In the genomic region with DNA sequence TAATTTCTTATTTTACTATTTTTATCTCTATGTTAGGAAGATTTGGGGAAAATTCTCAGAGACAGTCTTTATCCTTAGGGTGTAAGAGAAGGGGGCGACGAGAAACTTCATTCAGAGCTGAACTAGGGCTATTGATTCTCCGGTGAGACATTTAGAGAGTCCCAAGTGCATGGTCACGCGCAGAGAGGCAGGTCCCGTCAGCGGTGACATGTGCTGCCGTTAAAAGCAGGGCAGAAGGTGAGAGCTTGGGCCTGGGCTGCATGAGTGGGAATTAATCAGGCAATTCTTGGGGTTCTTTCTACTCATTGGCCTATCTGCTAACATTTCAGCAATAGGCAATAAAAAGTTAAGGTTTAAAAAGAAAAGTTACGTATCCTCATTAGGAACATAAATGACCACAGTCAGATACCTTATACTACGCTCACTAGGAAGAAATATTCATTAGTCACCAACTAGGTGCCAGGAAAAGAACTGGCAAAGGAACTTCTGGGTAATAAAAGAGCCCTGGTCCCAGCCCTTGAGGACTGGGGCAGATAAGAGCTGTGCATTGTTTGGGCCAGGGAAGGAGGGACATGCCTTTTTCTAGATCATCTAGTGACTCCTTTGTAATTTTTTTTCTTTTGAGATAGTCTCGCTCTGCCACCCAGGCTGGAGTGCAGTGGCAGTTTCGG, we compare ENCODE assay signal across 17 cellular contexts. TPM values are rescaled to one million over a fixed set of nuclear protein-coding genes. Genes with fewer than 3 reads are reported as not detected.
DNase-seq lines count a peak whose midpoint lies in the region; ATAC-seq and TF ChIP-seq lines count a peak whose summit lies in the region.
"Had no signal": no experiment of that assay in that cellular context is flagged by ENCODE, and none has a peak within 500 bp of the region (broad histone marks: within the 10 kb centered on the region; RNA-seq: fewer than 3 reads in every experiment).

No MANE protein-coding gene starts in this region.

- no peaks in the 10 kb centered on the region for H3K79me1 ChIP-seq in trophoblast cell (ENCODE audit: low read length)

- intact Hi-C loops in CD8-positive, alpha-beta T cell (cut with DNase I, micrococcal nuclease), result loop anchor here (1.0 to 5.0 kb wide), 3 partner anchors 14 to 87 kb away; no protein-coding TSS in a partner anchor

- no peak for DNase-seq in CD4-positive, CD25-positive, alpha-beta regulatory T cell
- peak in 2 of 7 experiments; percentile 23 to 47 for DNase-seq in CD8-positive, alpha-beta T cell
- DNase-seq in left kidney (ENCODE audit: low read depth, low spot score), result peak; percentile 48
- no peak for DNase-seq in NCI-H82 treated with DMSO at 0.1 percent for 48 hours (lab: John Stamatoyannopoulos, UW; ENCODE audit: unreplicated experiment)
- no peak for DNase-seq in NCI-H748 (lab: John Stamatoyannopoulos, UW; ENCODE audit: unreplicated experiment)
- no peak for DNase-seq in trophoblast cell
- DNase-seq: GDM1, IMR-90, NCI-H187 treated with DMSO at 0.1 percent for 48 hours, occipital lobe, right lobe of liver, Right ventricle myocardium superior, thyroid gland had no signal

- H3K18ac ChIP-seq in trophoblast cell (ENCODE audit: low read length), result no peak overlapping the region

- H3K4me3 ChIP-seq in CD4-positive, CD25-positive, alpha-beta regulatory T cell (ENCODE audit: low read depth, low read length), result peak overlapping the region; percentile 78
- H3K4me3 ChIP-seq in CD8-positive, alpha-beta T cell (ENCODE audit: low read depth, low read length), result no peak overlapping the region
- no peak overlapping the region for H3K4me3 ChIP-seq in trophoblast cell (ENCODE audit: low read depth, low read length)
- H3K4me3 ChIP-seq: ascending aorta, right lobe of liver, thyroid gland had no signal

- H3K9ac ChIP-seq in trophoblast cell (ENCODE audit: low read length), result no peak overlapping the region

- no peak overlapping the region for H2BK12ac ChIP-seq in trophoblast cell (ENCODE audit: low read length)

- peaks cover 92% of the 10 kb centered on the region for H3K4me1 ChIP-seq in CD4-positive, CD25-positive, alpha-beta regulatory T cell (ENCODE audit: control insufficient read depth, insufficient read depth, low read length, poor library complexity, severe bottlenecking)
- peaks cover 76% of the 10 kb centered on the region for H3K4me1 ChIP-seq in CD8-positive, alpha-beta T cell (ENCODE audit: insufficient read depth, low read length)
- H3K4me1 ChIP-seq in trophoblast cell (ENCODE audit: control insufficient read depth in 1 of 2, insufficient read depth in 2 of 2, low read length in 2 of 2), result peaks cover 0 to 2% of the 10 kb centered on the region in 2 experiments
- H3K4me1 ChIP-seq: ascending aorta, right lobe of liver had no signal

- no peaks in the 10 kb centered on the region for H3K27me3 Mint-ChIP-seq in CD4-positive, CD25-positive, alpha-beta regulatory T cell
- H3K27me3 Mint-ChIP-seq in CD8-positive, alpha-beta T cell (ENCODE audit: low read depth), result no peaks in the 10 kb centered on the region
- H3K27me3 Mint-ChIP-seq in activated T-helper 17 cell treated with anti-CD3 and anti-CD28 coated beads, Interleukin-2, amount 50 U/mL, for 72 hours, result no peaks in the 10 kb centered on the region

- peaks cover 45 to 97% (median 89%) of the 10 kb centered on the region in 4 donors for H3K4me1 Mint-ChIP-seq in CD4-positive, CD25-positive, alpha-beta regulatory T cell
- peaks cover 90% of the 10 kb centered on the region for H3K4me1 Mint-ChIP-seq in CD8-positive, alpha-beta T cell (ENCODE audit: low read depth)
- peaks cover 77% of the 10 kb centered on the region for H3K4me1 Mint-ChIP-seq in activated T-helper 17 cell treated with anti-CD3 and anti-CD28 coated beads, Interleukin-2, amount 50 U/mL, for 72 hours

- H4K12ac ChIP-seq in trophoblast cell (ENCODE audit: low read depth, low read length), result no peak overlapping the region

- no peak overlapping the region for H3K4me2 ChIP-seq in trophoblast cell (ENCODE audit: low read length)

- H3K27me3 ChIP-seq in CD4-positive, CD25-positive, alpha-beta regulatory T cell (ENCODE audit: control insufficient read depth, insufficient read depth, low read length), result no peaks in the 10 kb centered on the region
- H3K27me3 ChIP-seq in CD8-positive, alpha-beta T cell (ENCODE audit: insufficient read depth, low read length), result no peaks in the 10 kb centered on the region
- H3K27me3 ChIP-seq in trophoblast cell (ENCODE audit: insufficient read depth, low read length), result no peaks in the 10 kb centered on the region
- H3K27me3 ChIP-seq: ascending aorta, right lobe of liver, thyroid gland had no signal

- H3K36me3 ChIP-seq in CD4-positive, CD25-positive, alpha-beta regulatory T cell (ENCODE audit: control insufficient read depth, insufficient read depth, low read length), result peaks cover 2% of the 10 kb centered on the region
- no peaks in the 10 kb centered on the region for H3K36me3 ChIP-seq in CD8-positive, alpha-beta T cell (ENCODE audit: insufficient read depth, low read length)
- no peaks in the 10 kb centered on the region for H3K36me3 ChIP-seq in trophoblast cell (ENCODE audit: control insufficient read depth in 1 of 2, insufficient read depth in 2 of 2, low read length in 2 of 2)
- H3K36me3 ChIP-seq: ascending aorta, right lobe of liver, thyroid gland had no signal

- peak overlapping the region; percentile 71 for H3K27ac ChIP-seq in CD4-positive, CD25-positive, alpha-beta regulatory T cell (ENCODE audit: insufficient read depth, low read length, poor library complexity, severe bottlenecking)
- peak overlapping the region; percentile 10 for H3K27ac ChIP-seq in CD8-positive, alpha-beta T cell (ENCODE audit: low read depth, low read length)
- no peak overlapping the region for H3K27ac ChIP-seq in trophoblast cell (ENCODE audit: low read depth, low read length)
- H3K27ac ChIP-seq: ascending aorta, right lobe of liver, thyroid gland had no signal

- no peak for TF ChIP-seq CTCF in CD8-positive, alpha-beta T cell (IDR thresholded peaks at IDR 0.05)

- WGBS in trophoblast cell (ENCODE audit: extremely low coverage, insufficient coverage, insufficient read length), result no CpG with 5 or more reads among the region's 12 CpGs

- CTCF ChIA-PET in CD8-positive, alpha-beta T cell (lab: Charles Lee), result interaction anchor here (1.0 to 4.3 kb wide), 7 partner anchors 7 to 119 kb away, joined by 3 to 14 read pairs (median 4); partner anchors contain the start of gene PRKCQ

- POLR2A ChIA-PET in CD8-positive, alpha-beta T cell (lab: Charles Lee), result interaction anchor here (0.7 to 4.2 kb wide), 7 partner anchors 11 to 357 kb away, joined by 3 to 27 read pairs (median 4); no protein-coding TSS in a partner anchor

- peak overlapping the region; percentile 68 to 84 (median 80) for H3K4me3 Mint-ChIP-seq in CD4-positive, CD25-positive, alpha-beta regulatory T cell
- peak overlapping the region; percentile 70 for H3K4me3 Mint-ChIP-seq in CD8-positive, alpha-beta T cell
- peak overlapping the region; percentile 90 for H3K4me3 Mint-ChIP-seq in activated T-helper 17 cell treated with anti-CD3 and anti-CD28 coated beads, Interleukin-2, amount 50 U/mL, for 72 hours

- no peaks in the 10 kb centered on the region for H3K9me3 ChIP-seq in CD4-positive, CD25-positive, alpha-beta regulatory T cell (ENCODE audit: control insufficient read depth in 2 of 2, low read length in 2 of 2)
- H3K9me3 ChIP-seq in CD8-positive, alpha-beta T cell (ENCODE audit: low read length), result no peaks in the 10 kb centered on the region
- no peaks in the 10 kb centered on the region for H3K9me3 ChIP-seq in trophoblast cell (ENCODE audit: insufficient read depth, low read depth, low read length)
- H3K9me3 ChIP-seq: ascending aorta, right lobe of liver, thyroid gland had no signal

- ATAC-seq in CD4-positive, CD25-positive, alpha-beta regulatory T cell (ENCODE audit: low read depth in 2 of 2), result peak in 1 of 2 donors; percentile 21
- ATAC-seq in CD8-positive, alpha-beta T cell, result peak; percentile 24
- peak; percentile 76 for ATAC-seq in activated T-helper 17 cell treated with anti-CD3 and anti-CD28 coated beads, Interleukin-2, amount 50 U/mL, for 72 hours (replicated peaks)
- no peak for ATAC-seq in GM19351 (IDR thresholded peaks at IDR 0.05; ENCODE audit: unreplicated experiment)
- ATAC-seq: left lobe of liver, right lobe of liver had no signal

- no peak overlapping the region for H2AK5ac ChIP-seq in trophoblast cell (ENCODE audit: low read length)

- no peak overlapping the region for H2AFZ ChIP-seq in trophoblast cell (ENCODE audit: insufficient read depth, low read length, poor library complexity)

- H3K14ac ChIP-seq in trophoblast cell (ENCODE audit: low read length), result no peak overlapping the region

- H2BK120ac ChIP-seq in trophoblast cell (ENCODE audit: insufficient read depth, low read length, poor library complexity), result no peak overlapping the region

- H3K4ac ChIP-seq in trophoblast cell (ENCODE audit: low read depth, low read length), result no peak overlapping the region

- H2BK5ac ChIP-seq in trophoblast cell (ENCODE audit: low read depth, low read length, poor library complexity), result no peak overlapping the region

- H3K27ac Mint-ChIP-seq in CD4-positive, CD25-positive, alpha-beta regulatory T cell, result peak overlapping the region; percentile 91 to 99 (median 91)
- peak overlapping the region; percentile 95 for H3K27ac Mint-ChIP-seq in CD8-positive, alpha-beta T cell
- H3K27ac Mint-ChIP-seq in activated T-helper 17 cell treated with anti-CD3 and anti-CD28 coated beads, Interleukin-2, amount 50 U/mL, for 72 hours, result peak overlapping the region; percentile 98

- H3K23ac ChIP-seq in trophoblast cell (ENCODE audit: low read length), result no peak overlapping the region

- H4K8ac ChIP-seq in trophoblast cell (ENCODE audit: low read depth, low read length), result no peak overlapping the region

- no peaks in the 10 kb centered on the region for H3K79me2 ChIP-seq in trophoblast cell (ENCODE audit: control insufficient read depth, insufficient read depth, low read length, poor library complexity)

- peaks cover 0 to 3% (median 0%) of the 10 kb centered on the region in 7 donors for H3K9me3 Mint-ChIP-seq in CD4-positive, CD25-positive, alpha-beta regulatory T cell
- no peaks in the 10 kb centered on the region for H3K9me3 Mint-ChIP-seq in CD8-positive, alpha-beta T cell
- peaks cover 6% of the 10 kb centered on the region for H3K9me3 Mint-ChIP-seq in activated T-helper 17 cell treated with anti-CD3 and anti-CD28 coated beads, Interleukin-2, amount 50 U/mL, for 72 hours

- no peak overlapping the region for H4K91ac ChIP-seq in trophoblast cell (ENCODE audit: low read depth, low read length)

- peaks cover 52% of the 10 kb centered on the region for H3K36me3 Mint-ChIP-seq in CD4-positive, CD25-positive, alpha-beta regulatory T cell
- peaks cover 49% of the 10 kb centered on the region for H3K36me3 Mint-ChIP-seq in CD8-positive, alpha-beta T cell
- H3K36me3 Mint-ChIP-seq in activated T-helper 17 cell treated with anti-CD3 and anti-CD28 coated beads, Interleukin-2, amount 50 U/mL, for 72 hours (ENCODE audit: low read depth), result peaks cover 64% of the 10 kb centered on the region

RNA-seq across cellular contexts. Expression of gene PRKCQ, which starts 21.2 kb away (rescaled TPM):
- total RNA-seq in CD4-positive, CD25-positive, alpha-beta regulatory T cell, result 87.3 TPM
- polyA plus RNA-seq in CD4-positive, CD25-positive, alpha-beta regulatory T cell, result 10 to 100 TPM; 62.4 to 70.3 (median 66.8) TPM
- total RNA-seq in CD8-positive, alpha-beta T cell, result 10 to 100 TPM; 26.3 to 26.6 TPM
- total RNA-seq in activated T-helper 17 cell treated with anti-CD3 and anti-CD28 coated beads, Interleukin-2, amount 50 U/mL, for 72 hours, result 10 to 100 TPM; 35.3 to 37.8 TPM
- 1.1 and 1.3 TPM in 2 replicates for polyA plus RNA-seq in trophoblast cell (2013)
- total RNA-seq: ascending aorta had no signal
